Comparison of ENCODE assay signal across 1 cellular context in genomic region chr6:144776031-144776819, GRCh38.
TF ChIP-seq lines count a peak whose summit lies in the region.

No MANE protein-coding gene starts in this region.

TF ChIP-seq in HepG2, 621 proteins besides CTCF, POLR2A, EP300 and RAD21 (continued from another document):
- no peak for TF ChIP-seq NCOA5 (CRISPR knock-in tag; IDR thresholded peaks at IDR 0.05)
